Comparison of ENCODE assay signal across 8 cellular contexts in genomic region chr12:127293507-127294310, GRCh38.
DNase-seq lines count a peak whose midpoint lies in the region; ATAC-seq and TF ChIP-seq lines count a peak whose summit lies in the region.

No MANE protein-coding gene starts in this region.

- no peaks in the 10 kb centered on the region for H3K36me3 Mint-ChIP-seq in activated CD4-positive, alpha-beta T cell treated with anti-CD3 and anti-CD28 coated beads, Interleukin-2, amount 10 ng/mL, durations not matched to agents 7 days and 5 days (ENCODE audit: low read depth)

- WGBS in transverse colon (ENCODE audit: low coverage in 1 of 2), 2 donors, result 63% methylated on average over 13 of the region's 13 CpGs; no CpG with 5 or more reads in 1 of the 2 donors

- in situ Hi-C loops in transverse colon (cut with MboI; ENCODE audit: low pct_ligation_motif_present in 1 of 4, low pct_unique_long_range_greater_than_20kb in 1 of 4, low sequenced_read_pairs in 3 of 4), result loop anchor here in 1 of 4 donors (10.0 kb wide), 1 partner anchor 189 kb away; no protein-coding TSS in a partner anchor

- CTCF ChIA-PET in AG04450 (lab: Charles Lee), result interaction anchor here (0.7 to 6.2 kb wide), 7 partner anchors 9 to 201 kb away, joined by 3 to 68 read pairs (median 3); no protein-coding TSS in a partner anchor
- CTCF ChIA-PET in activated CD4-positive, alpha-beta T cell treated with anti-CD3 and anti-CD28 coated beads, Interleukin-2, amount 10 ng/mL, durations not matched to agents 7 days and 5 days (lab: Charles Lee), result interaction anchor here (0.6 kb wide), 1 partner anchor 95 kb away, joined by 3 read pairs; no protein-coding TSS in a partner anchor

- H3K27ac Mint-ChIP-seq in activated CD4-positive, alpha-beta T cell treated with anti-CD3 and anti-CD28 coated beads, Interleukin-2, amount 10 ng/mL, durations not matched to agents 7 days and 5 days, result no peak overlapping the region

- H3K27ac ChIP-seq in AG04450 (ENCODE audit: low read depth, low read length), result no peak overlapping the region
- H3K27ac ChIP-seq in transverse colon, result no peak overlapping the region

- no peak for TF ChIP-seq EP300 in transverse colon (IDR thresholded peaks at IDR 0.05; ENCODE audit: low read depth)

- ATAC-seq in GM18907 (IDR thresholded peaks at IDR 0.05; ENCODE audit: unreplicated experiment), result peak; percentile 55

- H3K27me3 Mint-ChIP-seq in activated CD4-positive, alpha-beta T cell treated with anti-CD3 and anti-CD28 coated beads, Interleukin-2, amount 10 ng/mL, durations not matched to agents 7 days and 5 days, result no peaks in the 10 kb centered on the region

- no peaks in the 10 kb centered on the region for H3K4me1 ChIP-seq in transverse colon

- no peak for DNase-seq in AG04450 (ENCODE audit: low read depth, low spot score)
- DNase-seq in NCI-H1092 (lab: John Stamatoyannopoulos, UW), result peak; percentile 12
- peak; percentile 45 for DNase-seq in activated CD4-positive, alpha-beta T cell treated with anti-CD3 and anti-CD28 coated beads, Interleukin-2, amount 10 ng/mL, durations not matched to agents 7 days and 5 days
- DNase-seq in epithelial cell of proximal tubule (ENCODE audit: low read depth), result no peak
- DNase-seq in middle frontal gyrus (ENCODE audit: extremely low spot score, low spot score), result peak; percentile 40
- DNase-seq in transverse colon, result peak; percentile 55
- DNase-seq in GM19238 (ENCODE audit: insufficient read length, low spot score), result no peak

- no peak for TF ChIP-seq POLR2A in transverse colon (IDR thresholded peaks at IDR 0.05)

- intact Hi-C loops in transverse colon (cut with DNase I; ENCODE audit: low total_unique reads), result no loop called here

- H3K4me1 Mint-ChIP-seq in activated CD4-positive, alpha-beta T cell treated with anti-CD3 and anti-CD28 coated beads, Interleukin-2, amount 10 ng/mL, durations not matched to agents 7 days and 5 days, result no peaks in the 10 kb centered on the region

- H3K36me3 ChIP-seq in transverse colon, result no peaks in the 10 kb centered on the region

- POLR2A ChIA-PET in AG04450 (lab: Yijun Ruan, JAX), result no interaction called here
- POLR2A ChIA-PET in activated CD4-positive, alpha-beta T cell treated with anti-CD3 and anti-CD28 coated beads, Interleukin-2, amount 10 ng/mL, durations not matched to agents 7 days and 5 days (lab: Charles Lee), result no interaction called here

- H3K4me3 ChIP-seq in AG04450 (ENCODE audit: low read depth, low read length) (no peak overlapping the region), epithelial cell of proximal tubule (ENCODE audit: low read depth, low read length) (no peak overlapping the region), transverse colon (no peak overlapping the region)

- peaks cover 9% of the 10 kb centered on the region for H3K9me3 ChIP-seq in AG04450 (ENCODE audit: control insufficient read depth, insufficient read depth, low read length)
- no peaks in the 10 kb centered on the region for H3K9me3 ChIP-seq in transverse colon

- no peaks in the 10 kb centered on the region for H3K9me3 Mint-ChIP-seq in activated CD4-positive, alpha-beta T cell treated with anti-CD3 and anti-CD28 coated beads, Interleukin-2, amount 10 ng/mL, durations not matched to agents 7 days and 5 days

- H3K4me3 Mint-ChIP-seq in activated CD4-positive, alpha-beta T cell treated with anti-CD3 and anti-CD28 coated beads, Interleukin-2, amount 10 ng/mL, durations not matched to agents 7 days and 5 days, result no peak overlapping the region

- H3K27me3 ChIP-seq in AG04450 (ENCODE audit: control insufficient read depth, insufficient read depth, low read length) (no peaks in the 10 kb centered on the region), transverse colon (no peaks in the 10 kb centered on the region)

- peak; percentile 73 for TF ChIP-seq CTCF in AG04450 (IDR thresholded peaks at IDR 0.05; ENCODE audit: low read depth, low read length)
- peak; percentile 95 for TF ChIP-seq CTCF in epithelial cell of proximal tubule (conservative IDR thresholded peaks at IDR 0.05; ENCODE audit: low read depth, low read length)
- TF ChIP-seq CTCF in transverse colon (IDR thresholded peaks at IDR 0.05), result peak; percentile 39 to 73 (median 60)

Comparison
In these comparisons a context has a peak if more than half of its experiments do, and no peak if none do; other contexts are left out.
1. DNase-seq: peak in NCI-H1092 (single experiment), activated CD4-positive, alpha-beta T cell treated with anti-CD3 and anti-CD28 coated beads, Interleukin-2, amount 10 ng/mL, durations not matched to agents 7 days and 5 days (single experiment), middle frontal gyrus (single experiment) and transverse colon (single experiment); none in AG04450 (single experiment), epithelial cell of proximal tubule (single experiment) and GM19238 (single experiment).
2. Peak in every context shown above with its lines, with median percentiles within 50 percentile points of each other: CTCF ChIP-seq.